In the genomic region with DNA sequence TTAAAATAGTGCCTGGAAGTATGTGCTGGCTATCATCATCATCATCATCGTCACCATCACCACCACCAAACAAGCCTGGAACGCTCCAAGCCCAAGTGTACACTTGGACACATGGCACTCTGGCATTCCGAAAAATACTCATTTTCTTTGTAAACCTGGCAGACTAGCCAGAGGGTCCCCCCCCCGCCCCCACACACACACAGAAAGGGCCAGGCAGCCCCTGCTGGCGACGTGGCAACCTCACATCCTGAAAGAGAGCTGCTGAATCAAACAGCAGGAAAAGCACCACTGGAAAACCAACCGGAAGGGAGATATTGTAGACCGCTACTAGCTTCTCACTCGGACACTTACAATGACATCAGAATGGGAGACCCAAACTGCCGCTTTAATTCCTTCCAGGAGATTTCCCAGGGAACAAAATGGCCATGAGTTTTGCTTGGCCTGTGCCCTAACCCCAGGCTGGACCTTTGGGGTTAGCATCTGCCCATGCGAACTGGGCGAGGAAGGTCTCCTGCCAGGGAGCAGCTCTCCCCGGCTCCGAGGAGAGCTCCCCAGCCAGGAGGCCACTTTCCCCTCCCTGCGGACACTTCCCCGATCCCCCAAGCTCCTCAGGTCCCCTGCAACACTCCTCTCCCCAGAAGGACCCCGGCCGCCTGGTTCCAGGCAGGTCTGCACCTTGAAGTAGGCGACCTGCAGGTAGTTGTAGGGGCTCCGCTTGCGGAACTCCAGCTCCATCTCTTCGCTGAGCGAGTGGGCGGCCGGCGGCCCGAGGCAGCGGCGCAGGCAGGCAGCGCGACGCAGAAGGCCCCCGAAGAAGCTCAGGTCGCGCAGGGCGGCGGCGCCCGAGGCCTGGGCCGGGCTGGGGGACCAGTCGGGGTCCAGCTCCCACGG, we compare ENCODE assay signal across 1 cellular context.
TF ChIP-seq lines count a peak whose summit lies in the region.

No MANE protein-coding gene starts in this region.

TF ChIP-seq in K562, 482 proteins besides CTCF, POLR2A, EP300 and RAD21 (continued from another document and continues in another):
- TF ChIP-seq, protein P1, sequence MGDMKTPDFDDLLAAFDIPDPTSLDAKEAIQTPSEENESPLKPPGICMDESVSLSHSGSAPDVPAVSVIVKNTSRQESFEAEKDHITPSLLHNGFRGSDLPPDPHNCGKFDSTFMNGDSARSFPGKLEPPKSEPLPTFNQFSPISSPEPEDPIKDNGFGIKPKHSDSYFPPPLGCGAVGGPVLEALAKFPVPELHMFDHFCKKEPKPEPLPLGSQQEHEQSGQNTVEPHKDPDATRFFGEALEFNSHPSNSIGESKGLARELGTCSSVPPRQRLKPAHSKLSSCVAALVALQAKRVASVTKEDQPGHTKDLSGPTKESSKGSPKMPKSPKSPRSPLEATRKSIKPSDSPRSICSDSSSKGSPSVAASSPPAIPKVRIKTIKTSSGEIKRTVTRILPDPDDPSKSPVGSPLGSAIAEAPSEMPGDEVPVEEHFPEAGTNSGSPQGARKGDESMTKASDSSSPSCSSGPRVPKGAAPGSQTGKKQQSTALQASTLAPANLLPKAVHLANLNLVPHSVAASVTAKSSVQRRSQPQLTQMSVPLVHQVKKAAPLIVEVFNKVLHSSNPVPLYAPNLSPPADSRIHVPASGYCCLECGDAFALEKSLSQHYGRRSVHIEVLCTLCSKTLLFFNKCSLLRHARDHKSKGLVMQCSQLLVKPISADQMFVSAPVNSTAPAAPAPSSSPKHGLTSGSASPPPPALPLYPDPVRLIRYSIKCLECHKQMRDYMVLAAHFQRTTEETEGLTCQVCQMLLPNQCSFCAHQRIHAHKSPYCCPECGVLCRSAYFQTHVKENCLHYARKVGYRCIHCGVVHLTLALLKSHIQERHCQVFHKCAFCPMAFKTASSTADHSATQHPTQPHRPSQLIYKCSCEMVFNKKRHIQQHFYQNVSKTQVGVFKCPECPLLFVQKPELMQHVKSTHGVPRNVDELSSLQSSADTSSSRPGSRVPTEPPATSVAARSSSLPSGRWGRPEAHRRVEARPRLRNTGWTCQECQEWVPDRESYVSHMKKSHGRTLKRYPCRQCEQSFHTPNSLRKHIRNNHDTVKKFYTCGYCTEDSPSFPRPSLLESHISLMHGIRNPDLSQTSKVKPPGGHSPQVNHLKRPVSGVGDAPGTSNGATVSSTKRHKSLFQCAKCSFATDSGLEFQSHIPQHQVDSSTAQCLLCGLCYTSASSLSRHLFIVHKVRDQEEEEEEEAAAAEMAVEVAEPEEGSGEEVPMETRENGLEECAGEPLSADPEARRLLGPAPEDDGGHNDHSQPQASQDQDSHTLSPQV (IDR thresholded peaks at IDR 0.05): no peak
- peak; percentile 62; the same call in 1 of the 2 replicates for TF ChIP-seq ZNF224 (CRISPR knock-in tag; IDR thresholded peaks at IDR 0.05)
- TF ChIP-seq XRCC5 (IDR thresholded peaks at IDR 0.05; ENCODE audit: low read depth, low read length): 0 out of 2 replicates have a peak, but pooled peaks have one; percentile 19
- no peak for TF ChIP-seq KLF16 (IDR thresholded peaks at IDR 0.05)
- TF ChIP-seq ADNP (tag; IDR thresholded peaks at IDR 0.05): no peak
- TF ChIP-seq MED1 (CRISPR knock-in tag; IDR thresholded peaks at IDR 0.05; ENCODE audit: borderline replicate concordance): no peak
- TF ChIP-seq, protein P2, sequence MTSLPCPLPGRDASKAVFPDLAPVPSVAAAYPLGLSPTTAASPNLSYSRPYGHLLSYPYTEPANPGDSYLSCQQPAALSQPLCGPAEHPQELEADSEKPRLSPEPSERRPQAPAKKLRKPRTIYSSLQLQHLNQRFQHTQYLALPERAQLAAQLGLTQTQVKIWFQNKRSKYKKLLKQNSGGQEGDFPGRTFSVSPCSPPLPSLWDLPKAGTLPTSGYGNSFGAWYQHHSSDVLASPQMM (CRISPR knock-in tag; IDR thresholded peaks at IDR 0.05): no peak
- TF ChIP-seq ESRRA (IDR thresholded peaks at IDR 0.05; ENCODE audit: borderline replicate concordance, low read depth): no peak
- no peak for TF ChIP-seq MECOM (CRISPR knock-in tag; IDR thresholded peaks at IDR 0.05)
- TF ChIP-seq RBBP5 (IDR thresholded peaks at IDR 0.05; ENCODE audit: borderline replicate concordance, insufficient read depth, low read length, poor library complexity, severe bottlenecking): peak; percentile 65
- TF ChIP-seq POLR2H (tag; IDR thresholded peaks at IDR 0.05; ENCODE audit: low read depth): no peak
- TF ChIP-seq U2AF1 (optimal IDR thresholded peaks at IDR 0.05; ENCODE audit: low read depth, low read length): no peak
- no peak for TF ChIP-seq ZKSCAN3 (CRISPR knock-in tag; IDR thresholded peaks at IDR 0.05)
- no peak for TF ChIP-seq GTF2F1 (IDR thresholded peaks at IDR 0.05; ENCODE audit: low read depth, low read length)
- TF ChIP-seq, protein P3, sequence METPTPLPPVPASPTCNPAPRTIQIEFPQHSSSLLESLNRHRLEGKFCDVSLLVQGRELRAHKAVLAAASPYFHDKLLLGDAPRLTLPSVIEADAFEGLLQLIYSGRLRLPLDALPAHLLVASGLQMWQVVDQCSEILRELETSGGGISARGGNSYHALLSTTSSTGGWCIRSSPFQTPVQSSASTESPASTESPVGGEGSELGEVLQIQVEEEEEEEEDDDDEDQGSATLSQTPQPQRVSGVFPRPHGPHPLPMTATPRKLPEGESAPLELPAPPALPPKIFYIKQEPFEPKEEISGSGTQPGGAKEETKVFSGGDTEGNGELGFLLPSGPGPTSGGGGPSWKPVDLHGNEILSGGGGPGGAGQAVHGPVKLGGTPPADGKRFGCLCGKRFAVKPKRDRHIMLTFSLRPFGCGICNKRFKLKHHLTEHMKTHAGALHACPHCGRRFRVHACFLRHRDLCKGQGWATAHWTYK (CRISPR knock-in tag; IDR thresholded peaks at IDR 0.05): no peak
- no peak for TF ChIP-seq ZEB2 (IDR thresholded peaks at IDR 0.05)
- no peak for TF ChIP-seq ERF (CRISPR knock-in tag; IDR thresholded peaks at IDR 0.05)
- TF ChIP-seq PHB2 (IDR thresholded peaks at IDR 0.05; ENCODE audit: low read depth): no peak
- 0 out of 2 replicates have a peak, but pooled peaks have one; percentile 49 for TF ChIP-seq HDAC8 (tag; IDR thresholded peaks at IDR 0.05)
- no peak for TF ChIP-seq POLR3A (IDR thresholded peaks at IDR 0.05; ENCODE audit: borderline replicate concordance, extremely low read depth, insufficient read depth, insufficient read length)
- TF ChIP-seq, protein P4, sequence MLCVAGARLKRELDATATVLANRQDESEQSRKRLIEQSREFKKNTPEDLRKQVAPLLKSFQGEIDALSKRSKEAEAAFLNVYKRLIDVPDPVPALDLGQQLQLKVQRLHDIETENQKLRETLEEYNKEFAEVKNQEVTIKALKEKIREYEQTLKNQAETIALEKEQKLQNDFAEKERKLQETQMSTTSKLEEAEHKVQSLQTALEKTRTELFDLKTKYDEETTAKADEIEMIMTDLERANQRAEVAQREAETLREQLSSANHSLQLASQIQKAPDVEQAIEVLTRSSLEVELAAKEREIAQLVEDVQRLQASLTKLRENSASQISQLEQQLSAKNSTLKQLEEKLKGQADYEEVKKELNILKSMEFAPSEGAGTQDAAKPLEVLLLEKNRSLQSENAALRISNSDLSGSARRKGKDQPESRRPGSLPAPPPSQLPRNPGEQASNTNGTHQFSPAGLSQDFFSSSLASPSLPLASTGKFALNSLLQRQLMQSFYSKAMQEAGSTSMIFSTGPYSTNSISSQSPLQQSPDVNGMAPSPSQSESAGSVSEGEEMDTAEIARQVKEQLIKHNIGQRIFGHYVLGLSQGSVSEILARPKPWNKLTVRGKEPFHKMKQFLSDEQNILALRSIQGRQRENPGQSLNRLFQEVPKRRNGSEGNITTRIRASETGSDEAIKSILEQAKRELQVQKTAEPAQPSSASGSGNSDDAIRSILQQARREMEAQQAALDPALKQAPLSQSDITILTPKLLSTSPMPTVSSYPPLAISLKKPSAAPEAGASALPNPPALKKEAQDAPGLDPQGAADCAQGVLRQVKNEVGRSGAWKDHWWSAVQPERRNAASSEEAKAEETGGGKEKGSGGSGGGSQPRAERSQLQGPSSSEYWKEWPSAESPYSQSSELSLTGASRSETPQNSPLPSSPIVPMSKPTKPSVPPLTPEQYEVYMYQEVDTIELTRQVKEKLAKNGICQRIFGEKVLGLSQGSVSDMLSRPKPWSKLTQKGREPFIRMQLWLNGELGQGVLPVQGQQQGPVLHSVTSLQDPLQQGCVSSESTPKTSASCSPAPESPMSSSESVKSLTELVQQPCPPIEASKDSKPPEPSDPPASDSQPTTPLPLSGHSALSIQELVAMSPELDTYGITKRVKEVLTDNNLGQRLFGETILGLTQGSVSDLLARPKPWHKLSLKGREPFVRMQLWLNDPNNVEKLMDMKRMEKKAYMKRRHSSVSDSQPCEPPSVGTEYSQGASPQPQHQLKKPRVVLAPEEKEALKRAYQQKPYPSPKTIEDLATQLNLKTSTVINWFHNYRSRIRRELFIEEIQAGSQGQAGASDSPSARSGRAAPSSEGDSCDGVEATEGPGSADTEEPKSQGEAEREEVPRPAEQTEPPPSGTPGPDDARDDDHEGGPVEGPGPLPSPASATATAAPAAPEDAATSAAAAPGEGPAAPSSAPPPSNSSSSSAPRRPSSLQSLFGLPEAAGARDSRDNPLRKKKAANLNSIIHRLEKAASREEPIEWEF (CRISPR knock-in tag; IDR thresholded peaks at IDR 0.05): no peak
- no peak for TF ChIP-seq HLTF (IDR thresholded peaks at IDR 0.05)
- TF ChIP-seq ZNF778 (CRISPR knock-in tag; IDR thresholded peaks at IDR 0.05): no peak
- no peak for TF ChIP-seq HMGN3 (IDR thresholded peaks at IDR 0.05; ENCODE audit: borderline replicate concordance, extremely low read depth, insufficient read length, low read depth, low read length)
- TF ChIP-seq TBL1XR1 (IDR thresholded peaks at IDR 0.05; ENCODE audit: low read length in 2 of 2): no peak
- no peak for TF ChIP-seq ZNF77 (CRISPR knock-in tag; IDR thresholded peaks at IDR 0.05)
- TF ChIP-seq, protein P5, sequence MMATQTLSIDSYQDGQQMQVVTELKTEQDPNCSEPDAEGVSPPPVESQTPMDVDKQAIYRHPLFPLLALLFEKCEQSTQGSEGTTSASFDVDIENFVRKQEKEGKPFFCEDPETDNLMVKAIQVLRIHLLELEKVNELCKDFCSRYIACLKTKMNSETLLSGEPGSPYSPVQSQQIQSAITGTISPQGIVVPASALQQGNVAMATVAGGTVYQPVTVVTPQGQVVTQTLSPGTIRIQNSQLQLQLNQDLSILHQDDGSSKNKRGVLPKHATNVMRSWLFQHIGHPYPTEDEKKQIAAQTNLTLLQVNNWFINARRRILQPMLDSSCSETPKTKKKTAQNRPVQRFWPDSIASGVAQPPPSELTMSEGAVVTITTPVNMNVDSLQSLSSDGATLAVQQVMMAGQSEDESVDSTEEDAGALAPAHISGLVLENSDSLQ (IDR thresholded peaks at IDR 0.05): no peak
- no peak for TF ChIP-seq IRF2 (CRISPR knock-in tag; IDR thresholded peaks at IDR 0.05)
- no peak for TF ChIP-seq MEF2A (IDR thresholded peaks at IDR 0.05; ENCODE audit: control insufficient read depth, low read depth, low read length)
- TF ChIP-seq NR2F6 (CRISPR knock-in tag; IDR thresholded peaks at IDR 0.05): no peak
- TF ChIP-seq BMI1 (IDR thresholded peaks at IDR 0.05; ENCODE audit: low read length): no peak
- no peak for TF ChIP-seq ZNF436 (CRISPR knock-in tag; IDR thresholded peaks at IDR 0.05)
- TF ChIP-seq, protein P6, sequence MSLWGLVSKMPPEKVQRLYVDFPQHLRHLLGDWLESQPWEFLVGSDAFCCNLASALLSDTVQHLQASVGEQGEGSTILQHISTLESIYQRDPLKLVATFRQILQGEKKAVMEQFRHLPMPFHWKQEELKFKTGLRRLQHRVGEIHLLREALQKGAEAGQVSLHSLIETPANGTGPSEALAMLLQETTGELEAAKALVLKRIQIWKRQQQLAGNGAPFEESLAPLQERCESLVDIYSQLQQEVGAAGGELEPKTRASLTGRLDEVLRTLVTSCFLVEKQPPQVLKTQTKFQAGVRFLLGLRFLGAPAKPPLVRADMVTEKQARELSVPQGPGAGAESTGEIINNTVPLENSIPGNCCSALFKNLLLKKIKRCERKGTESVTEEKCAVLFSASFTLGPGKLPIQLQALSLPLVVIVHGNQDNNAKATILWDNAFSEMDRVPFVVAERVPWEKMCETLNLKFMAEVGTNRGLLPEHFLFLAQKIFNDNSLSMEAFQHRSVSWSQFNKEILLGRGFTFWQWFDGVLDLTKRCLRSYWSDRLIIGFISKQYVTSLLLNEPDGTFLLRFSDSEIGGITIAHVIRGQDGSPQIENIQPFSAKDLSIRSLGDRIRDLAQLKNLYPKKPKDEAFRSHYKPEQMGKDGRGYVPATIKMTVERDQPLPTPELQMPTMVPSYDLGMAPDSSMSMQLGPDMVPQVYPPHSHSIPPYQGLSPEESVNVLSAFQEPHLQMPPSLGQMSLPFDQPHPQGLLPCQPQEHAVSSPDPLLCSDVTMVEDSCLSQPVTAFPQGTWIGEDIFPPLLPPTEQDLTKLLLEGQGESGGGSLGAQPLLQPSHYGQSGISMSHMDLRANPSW (CRISPR knock-in tag; IDR thresholded peaks at IDR 0.05): no peak
- TF ChIP-seq, protein P7, sequence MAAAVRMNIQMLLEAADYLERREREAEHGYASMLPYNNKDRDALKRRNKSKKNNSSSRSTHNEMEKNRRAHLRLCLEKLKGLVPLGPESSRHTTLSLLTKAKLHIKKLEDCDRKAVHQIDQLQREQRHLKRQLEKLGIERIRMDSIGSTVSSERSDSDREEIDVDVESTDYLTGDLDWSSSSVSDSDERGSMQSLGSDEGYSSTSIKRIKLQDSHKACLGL (CRISPR knock-in tag; IDR thresholded peaks at IDR 0.05; ENCODE audit: borderline replicate concordance, poor library complexity, severe bottlenecking): no peak
- TF ChIP-seq, protein P8, sequence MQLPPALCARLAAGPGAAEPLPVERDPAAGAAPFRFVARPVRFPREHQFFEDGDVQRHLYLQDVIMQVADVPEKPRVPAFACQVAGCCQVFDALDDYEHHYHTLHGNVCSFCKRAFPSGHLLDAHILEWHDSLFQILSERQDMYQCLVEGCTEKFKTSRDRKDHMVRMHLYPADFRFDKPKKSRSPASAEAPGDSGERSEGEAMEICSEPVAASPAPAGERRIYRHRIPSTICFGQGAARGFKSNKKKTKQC (CRISPR knock-in tag; IDR thresholded peaks at IDR 0.05): no peak
